ENCODE assay signal across 8 cellular contexts in genomic region chrX:24693453-24694202, GRCh38. TPM values are rescaled to one million over a fixed set of nuclear protein-coding genes. Genes with fewer than 3 reads are reported as not detected.
DNase-seq lines count a peak whose midpoint lies in the region; ATAC-seq, FAIRE-seq and TF ChIP-seq lines count a peak whose summit lies in the region.

A gene with protein sequence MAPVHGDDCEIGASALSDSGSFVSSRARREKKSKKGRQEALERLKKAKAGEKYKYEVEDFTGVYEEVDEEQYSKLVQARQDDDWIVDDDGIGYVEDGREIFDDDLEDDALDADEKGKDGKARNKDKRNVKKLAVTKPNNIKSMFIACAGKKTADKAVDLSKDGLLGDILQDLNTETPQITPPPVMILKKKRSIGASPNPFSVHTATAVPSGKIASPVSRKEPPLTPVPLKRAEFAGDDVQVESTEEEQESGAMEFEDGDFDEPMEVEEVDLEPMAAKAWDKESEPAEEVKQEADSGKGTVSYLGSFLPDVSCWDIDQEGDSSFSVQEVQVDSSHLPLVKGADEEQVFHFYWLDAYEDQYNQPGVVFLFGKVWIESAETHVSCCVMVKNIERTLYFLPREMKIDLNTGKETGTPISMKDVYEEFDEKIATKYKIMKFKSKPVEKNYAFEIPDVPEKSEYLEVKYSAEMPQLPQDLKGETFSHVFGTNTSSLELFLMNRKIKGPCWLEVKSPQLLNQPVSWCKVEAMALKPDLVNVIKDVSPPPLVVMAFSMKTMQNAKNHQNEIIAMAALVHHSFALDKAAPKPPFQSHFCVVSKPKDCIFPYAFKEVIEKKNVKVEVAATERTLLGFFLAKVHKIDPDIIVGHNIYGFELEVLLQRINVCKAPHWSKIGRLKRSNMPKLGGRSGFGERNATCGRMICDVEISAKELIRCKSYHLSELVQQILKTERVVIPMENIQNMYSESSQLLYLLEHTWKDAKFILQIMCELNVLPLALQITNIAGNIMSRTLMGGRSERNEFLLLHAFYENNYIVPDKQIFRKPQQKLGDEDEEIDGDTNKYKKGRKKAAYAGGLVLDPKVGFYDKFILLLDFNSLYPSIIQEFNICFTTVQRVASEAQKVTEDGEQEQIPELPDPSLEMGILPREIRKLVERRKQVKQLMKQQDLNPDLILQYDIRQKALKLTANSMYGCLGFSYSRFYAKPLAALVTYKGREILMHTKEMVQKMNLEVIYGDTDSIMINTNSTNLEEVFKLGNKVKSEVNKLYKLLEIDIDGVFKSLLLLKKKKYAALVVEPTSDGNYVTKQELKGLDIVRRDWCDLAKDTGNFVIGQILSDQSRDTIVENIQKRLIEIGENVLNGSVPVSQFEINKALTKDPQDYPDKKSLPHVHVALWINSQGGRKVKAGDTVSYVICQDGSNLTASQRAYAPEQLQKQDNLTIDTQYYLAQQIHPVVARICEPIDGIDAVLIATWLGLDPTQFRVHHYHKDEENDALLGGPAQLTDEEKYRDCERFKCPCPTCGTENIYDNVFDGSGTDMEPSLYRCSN (N-terminal part only) (plus strand): TSS chrX:24693918. CDS start chrX:24693962, 44 bp downstream.

- intact Hi-C loops in uterus (cut with DNase I; ENCODE audit: low total_unique reads): no loop called here

- TF ChIP-seq POLR2A in uterus (IDR thresholded peaks at IDR 0.05): no peak

- DNase-seq in GM18507 (ENCODE audit: extremely low spot score, insufficient read length, low read depth) (peak; percentile 65), NCI-H187 treated with DMSO at 0.1 percent for 48 hours (lab: John Stamatoyannopoulos, UW) (peak; percentile 88), astrocyte of the cerebellum (ENCODE audit: low read depth) (peak; percentile 89), hepatic stellate cell (ENCODE audit: low spot score) (peak; percentile 80), putamen (ENCODE audit: low spot score) (peak; percentile 92), uterus (peak; percentile 94 to 96)
- peak; percentile 84 for DNase-seq in T-helper 2 cell treated with Interferon-gamma antibody and Interleukin-4, amounts not matched to agents 5 μg/mL and 100 μg/mL, for 36 hours (ENCODE audit: low spot score)

- H3K27me3 ChIP-seq in uterus: no peaks in the 10 kb centered on the region

- no peaks in the 10 kb centered on the region for H3K9me3 Mint-ChIP-seq in T-helper 2 cell treated with Interferon-gamma antibody and Interleukin-4, amounts not matched to agents 5 μg/mL and 100 μg/mL, for 36 hours

- H3K36me3 Mint-ChIP-seq in T-helper 2 cell treated with Interferon-gamma antibody and Interleukin-4, amounts not matched to agents 5 μg/mL and 100 μg/mL, for 36 hours (ENCODE audit: low read depth): peaks cover 9% of the 10 kb centered on the region

- FAIRE-seq in GM18507 (lab: Jason Lieb, UNC): peak; percentile 90

- TF ChIP-seq CTCF in astrocyte of the cerebellum (IDR thresholded peaks at IDR 0.05; ENCODE audit: low read depth, low read length, missing control alignments) (no peak), uterus (IDR thresholded peaks at IDR 0.05) (peak in 3 of 4 experiments; percentile 12 to 23 (median 17))

- H3K4me3 ChIP-seq in astrocyte of the cerebellum (ENCODE audit: low read depth, low read length) (peak within 1 kb of the TSS; percentile 67), uterus (peak within 1 kb of the TSS; percentile 41 to 51)

- H3K27ac ChIP-seq in uterus: peak within 1 kb of the TSS; percentile 63 to 83

- peak within 1 kb of the TSS; percentile 91 for H3K27ac Mint-ChIP-seq in T-helper 2 cell treated with Interferon-gamma antibody and Interleukin-4, amounts not matched to agents 5 μg/mL and 100 μg/mL, for 36 hours

- peak within 1 kb of the TSS; percentile 93 for H3K4me3 Mint-ChIP-seq in T-helper 2 cell treated with Interferon-gamma antibody and Interleukin-4, amounts not matched to agents 5 μg/mL and 100 μg/mL, for 36 hours

- H3K4me1 Mint-ChIP-seq in T-helper 2 cell treated with Interferon-gamma antibody and Interleukin-4, amounts not matched to agents 5 μg/mL and 100 μg/mL, for 36 hours (ENCODE audit: low read depth): peaks cover 21% of the 10 kb centered on the region

- no peaks in the 10 kb centered on the region for H3K27me3 Mint-ChIP-seq in T-helper 2 cell treated with Interferon-gamma antibody and Interleukin-4, amounts not matched to agents 5 μg/mL and 100 μg/mL, for 36 hours (ENCODE audit: low read depth)

- ATAC-seq in HG02970 (IDR thresholded peaks at IDR 0.05; ENCODE audit: low FRiP score, unreplicated experiment): peak; percentile 90

- H3K36me3 ChIP-seq in uterus: no peaks in the 10 kb centered on the region

- in situ Hi-C loops in astrocyte of the cerebellum (cut with HindIII; ENCODE audit: low sequenced_read_pairs): no loop called here

- no peaks in the 10 kb centered on the region for H3K9me3 ChIP-seq in uterus

- H3K4me1 ChIP-seq in uterus: no peaks in the 10 kb centered on the region

RNA-seq across cellular contexts. Expression of the gene that starts here (rescaled TPM):
- 10 to 100 TPM; 11.8 to 78.2 (median 26.3) TPM for total RNA-seq in uterus

Comparison
In these comparisons a context has a peak if more than half of its experiments do, and no peak if none do; other contexts are left out.
1. Peak in every context shown above with its lines: DNase-seq, ATAC-seq, H3K4me3 ChIP-seq and H3K27ac ChIP-seq.